14 cellular contexts compared by ENCODE assay signal in genomic region chr4:54581807-54582206, GRCh38.
"Had no signal": no experiment of that assay in that cellular context is flagged by ENCODE, and none has a peak within 500 bp of the region (broad histone marks: within the 10 kb centered on the region; RNA-seq: fewer than 3 reads in every experiment).

No MANE protein-coding gene starts in this region.

- FAIRE-seq: astrocyte had no signal

- DNase-seq: activated B cell treated with CpG ODN at 0.5 μM for 24 hours; activated CD4-positive, alpha-beta T cell treated with anti-CD3 and anti-CD28 coated beads for 1 hour; activated CD4-positive, alpha-beta T cell treated with anti-CD3 and anti-CD28 coated beads, Interleukin-2, amount 10 ng/mL, durations not matched to agents 24 days and 14 days; activated CD4-positive, alpha-beta T cell treated with anti-CD3 and anti-CD28 coated beads, Interleukin-2, amount 50 U/mL, for 48 hours; activated CD8-positive, alpha-beta memory T cell treated with anti-CD3 and anti-CD28 coated beads, Interleukin-2, amount 10 ng/mL, durations not matched to agents 7 days and 5 days; activated gamma-delta T cell; activated naive CD4-positive, alpha-beta T cell treated with anti-CD3 and anti-CD28 coated beads for 36 hours; activated T-cell treated with anti-CD3 and anti-CD28 coated beads, Interleukin-2, amount 50 U/mL, for 4 hours; amygdala; cortex of kidney; SIG-M5; T-helper 17 cell; T-helper 9 cell had no signal
